Comparison of ENCODE assay signal across 8 cellular contexts in the genomic region with DNA sequence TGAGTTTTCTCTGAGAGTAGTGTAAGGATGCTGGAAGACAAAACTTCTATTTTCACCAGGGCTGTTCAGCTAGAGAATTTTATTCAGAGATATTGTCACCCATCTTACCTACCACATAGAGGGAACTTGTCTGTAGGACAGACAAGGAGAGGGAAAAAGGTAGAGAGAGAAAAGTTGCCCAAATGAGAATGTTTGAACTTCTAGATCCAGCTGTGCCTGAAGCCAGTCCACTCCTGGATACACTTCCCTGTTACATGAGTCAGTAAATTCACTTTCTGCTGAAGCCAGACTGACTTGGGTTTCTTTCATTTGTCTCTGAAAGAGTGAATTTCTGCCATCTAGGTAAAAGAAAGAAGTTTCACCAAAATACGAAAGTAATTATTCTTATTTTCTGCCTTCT.
"Had no signal": no experiment of that assay in that cellular context is flagged by ENCODE, and none has a peak within 500 bp of the region (broad histone marks: within the 10 kb centered on the region; RNA-seq: fewer than 3 reads in every experiment).

No MANE protein-coding gene starts in this region.

- FAIRE-seq: G401.6, GM12878, GM12891, GM12892, GM18507, GM19239 had no signal

- H3K4me3 ChIP-seq: GM12878 had no signal

- ATAC-seq: GM12878 had no signal

- DNase-seq: GDM1, GF-D8 had no signal
